In the genomic region with DNA sequence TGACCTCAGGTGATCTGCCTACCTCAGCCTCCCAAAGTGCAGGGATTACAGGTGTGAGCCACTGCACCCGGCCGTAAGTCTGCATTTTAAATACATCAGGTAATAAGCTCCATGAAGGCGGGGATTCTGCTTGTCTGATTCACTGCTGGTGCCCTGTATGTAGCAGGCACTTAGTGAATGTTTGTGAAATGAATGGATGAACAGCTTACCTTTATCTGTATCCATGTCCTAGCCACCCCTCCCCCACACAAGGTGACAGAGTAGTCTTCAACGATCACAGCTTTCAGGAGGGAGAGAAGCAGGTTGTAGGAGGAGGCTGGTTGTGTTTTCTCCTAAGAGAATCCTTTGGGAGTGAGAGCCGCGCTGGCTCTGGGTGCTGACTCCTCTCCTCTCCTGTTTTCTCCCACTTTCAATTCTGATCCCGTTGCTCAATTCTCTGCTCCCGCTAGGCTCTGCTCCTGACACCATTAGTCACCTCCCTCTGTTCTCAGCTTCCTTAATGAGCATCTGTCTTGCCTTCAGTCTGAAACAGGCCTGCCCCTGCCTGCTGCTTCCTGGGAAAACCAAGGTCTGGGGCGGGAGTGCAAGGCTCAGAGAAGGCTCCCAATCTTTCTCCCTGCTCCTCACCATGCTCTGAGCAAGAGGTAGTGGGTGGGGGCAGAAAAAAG, we compare ENCODE assay signal across 13 cellular contexts.
DNase-seq lines count a peak whose midpoint lies in the region; ATAC-seq and TF ChIP-seq lines count a peak whose summit lies in the region.
"Had no signal": no experiment of that assay in that cellular context is flagged by ENCODE, and none has a peak within 500 bp of the region (broad histone marks: within the 10 kb centered on the region; RNA-seq: fewer than 3 reads in every experiment).

No MANE protein-coding gene starts in this region.

- no peak overlapping the region for H3K27ac Mint-ChIP-seq in natural killer cell treated with Interleukin-12 subunit alpha and Interleukin-12 subunit beta and Interleukin-15 and Interleukin-18, amount 100 ng/mL, for 72 hours
- H3K27ac Mint-ChIP-seq in natural killer cell (no peak overlapping the region), glutamatergic neuron (ENCODE audit: unreplicated experiment) (peak overlapping the region; percentile 95)
- H3K27ac Mint-ChIP-seq: activated naive CD4-positive, alpha-beta T cell treated with anti-CD3 and anti-CD28 coated beads, Interleukin-2, amount 50 U/mL, for 72 hours had no signal

- H3K36me3 ChIP-seq in adipocyte (ENCODE audit: control insufficient read depth, insufficient read depth, low read length, severe bottlenecking): no peaks in the 10 kb centered on the region

- H3K9ac ChIP-seq in adipocyte (ENCODE audit: low read length): no peak overlapping the region

- no peaks in the 10 kb centered on the region for H3K9me3 Mint-ChIP-seq in natural killer cell treated with Interleukin-12 subunit alpha and Interleukin-12 subunit beta and Interleukin-15 and Interleukin-18, amount 100 ng/mL, for 72 hours
- no peaks in the 10 kb centered on the region for H3K9me3 Mint-ChIP-seq in natural killer cell
- peaks cover 3% of the 10 kb centered on the region for H3K9me3 Mint-ChIP-seq in glutamatergic neuron (ENCODE audit: unreplicated experiment)
- H3K9me3 Mint-ChIP-seq: activated naive CD4-positive, alpha-beta T cell treated with anti-CD3 and anti-CD28 coated beads, Interleukin-2, amount 50 U/mL, for 72 hours had no signal

- no peak for ATAC-seq in natural killer cell treated with Interleukin-12 subunit alpha and Interleukin-12 subunit beta and Interleukin-15 and Interleukin-18, amount 100 ng/mL, for 72 hours
- no peak for ATAC-seq in natural killer cell
- no peak for ATAC-seq in HG02885 (IDR thresholded peaks at IDR 0.05; ENCODE audit: poor library complexity, unreplicated experiment)
- ATAC-seq in HG02763 (IDR thresholded peaks at IDR 0.05; ENCODE audit: unreplicated experiment): no peak
- ATAC-seq: activated naive CD4-positive, alpha-beta T cell treated with anti-CD3 and anti-CD28 coated beads, Interleukin-2, amount 50 U/mL, for 72 hours; Panc1 had no signal

- no peaks in the 10 kb centered on the region for H3K36me3 Mint-ChIP-seq in natural killer cell treated with Interleukin-12 subunit alpha and Interleukin-12 subunit beta and Interleukin-15 and Interleukin-18, amount 100 ng/mL, for 72 hours
- H3K36me3 Mint-ChIP-seq in natural killer cell: no peaks in the 10 kb centered on the region
- no peaks in the 10 kb centered on the region for H3K36me3 Mint-ChIP-seq in glutamatergic neuron (ENCODE audit: unreplicated experiment)
- H3K36me3 Mint-ChIP-seq: activated naive CD4-positive, alpha-beta T cell treated with anti-CD3 and anti-CD28 coated beads, Interleukin-2, amount 50 U/mL, for 72 hours; CD4-positive, alpha-beta memory T cell had no signal

- H3K27me3 Mint-ChIP-seq in natural killer cell treated with Interleukin-12 subunit alpha and Interleukin-12 subunit beta and Interleukin-15 and Interleukin-18, amount 100 ng/mL, for 72 hours: peaks cover 65 to 80% of the 10 kb centered on the region in 2 donors
- H3K27me3 Mint-ChIP-seq in natural killer cell (ENCODE audit: low read depth in 2 of 2): peaks cover 82 to 96% of the 10 kb centered on the region in 2 donors
- peaks cover 3% of the 10 kb centered on the region for H3K27me3 Mint-ChIP-seq in glutamatergic neuron (ENCODE audit: unreplicated experiment)

- peaks cover 10% of the 10 kb centered on the region for H3K27me3 ChIP-seq in adipocyte (replicated peaks; ENCODE audit: control insufficient read depth, insufficient read depth, low read length)
- H3K27me3 ChIP-seq: testis had no signal

- no peaks in the 10 kb centered on the region for H3K9me3 ChIP-seq in adipocyte (ENCODE audit: control insufficient read depth, low read length)
- H3K9me3 ChIP-seq: testis had no signal

- intact Hi-C loops in natural killer cell (cut with micrococcal nuclease): no loop called here

- TF ChIP-seq CTCF in natural killer cell (IDR thresholded peaks at IDR 0.05) (no peak), glutamatergic neuron (IDR thresholded peaks at IDR 0.05; ENCODE audit: partially characterized antibody, unreplicated experiment) (no peak), GM13976 (IDR thresholded peaks at IDR 0.05; ENCODE audit: borderline replicate concordance, control extremely low read depth, extremely low read depth, insufficient read depth, missing control alignments) (no peak)

- H3K4me3 ChIP-seq in adipocyte (ENCODE audit: low read length): peak overlapping the region; percentile 29
- H3K4me3 ChIP-seq: testis had no signal

- peak overlapping the region; percentile 8 for H3K4me3 Mint-ChIP-seq in natural killer cell treated with Interleukin-12 subunit alpha and Interleukin-12 subunit beta and Interleukin-15 and Interleukin-18, amount 100 ng/mL, for 72 hours
- H3K4me3 Mint-ChIP-seq in natural killer cell (no peak overlapping the region), glutamatergic neuron (ENCODE audit: unreplicated experiment) (peak overlapping the region; percentile 61)

- peaks cover 41 to 47% of the 10 kb centered on the region in 2 donors for H3K4me1 Mint-ChIP-seq in natural killer cell treated with Interleukin-12 subunit alpha and Interleukin-12 subunit beta and Interleukin-15 and Interleukin-18, amount 100 ng/mL, for 72 hours (ENCODE audit: low read depth in 2 of 2)
- H3K4me1 Mint-ChIP-seq in natural killer cell: peaks cover 39 to 54% of the 10 kb centered on the region in 2 donors
- H3K4me1 Mint-ChIP-seq in glutamatergic neuron (ENCODE audit: low read depth, unreplicated experiment): peaks cover 28% of the 10 kb centered on the region

- no peak for DNase-seq in natural killer cell treated with Interleukin-12 subunit alpha and Interleukin-12 subunit beta and Interleukin-15 and Interleukin-18, amount 100 ng/mL, for 72 hours (ENCODE audit: low spot score)
- DNase-seq in natural killer cell (no peak), adipocyte (ENCODE audit: low read depth) (no peak), glutamatergic neuron (peak; percentile 43), GM13976 (ENCODE audit: low spot score) (no peak)
- no peak for DNase-seq in central memory CD4-positive, alpha-beta T cell
- DNase-seq: activated CD4-positive, CD25-positive, alpha-beta regulatory T cell; CD4-positive, alpha-beta memory T cell; testis had no signal

- peaks cover 28% of the 10 kb centered on the region for H3K4me1 ChIP-seq in adipocyte (ENCODE audit: control insufficient read depth, insufficient read depth, low read length)
- H3K4me1 ChIP-seq: testis had no signal

- in situ Hi-C loops in GM13976 (cut with MboI; ENCODE audit: low sequenced_read_pairs, unreplicated experiment): no loop called here
